ENCODE assay signal across 28 cellular contexts in the genomic region with DNA sequence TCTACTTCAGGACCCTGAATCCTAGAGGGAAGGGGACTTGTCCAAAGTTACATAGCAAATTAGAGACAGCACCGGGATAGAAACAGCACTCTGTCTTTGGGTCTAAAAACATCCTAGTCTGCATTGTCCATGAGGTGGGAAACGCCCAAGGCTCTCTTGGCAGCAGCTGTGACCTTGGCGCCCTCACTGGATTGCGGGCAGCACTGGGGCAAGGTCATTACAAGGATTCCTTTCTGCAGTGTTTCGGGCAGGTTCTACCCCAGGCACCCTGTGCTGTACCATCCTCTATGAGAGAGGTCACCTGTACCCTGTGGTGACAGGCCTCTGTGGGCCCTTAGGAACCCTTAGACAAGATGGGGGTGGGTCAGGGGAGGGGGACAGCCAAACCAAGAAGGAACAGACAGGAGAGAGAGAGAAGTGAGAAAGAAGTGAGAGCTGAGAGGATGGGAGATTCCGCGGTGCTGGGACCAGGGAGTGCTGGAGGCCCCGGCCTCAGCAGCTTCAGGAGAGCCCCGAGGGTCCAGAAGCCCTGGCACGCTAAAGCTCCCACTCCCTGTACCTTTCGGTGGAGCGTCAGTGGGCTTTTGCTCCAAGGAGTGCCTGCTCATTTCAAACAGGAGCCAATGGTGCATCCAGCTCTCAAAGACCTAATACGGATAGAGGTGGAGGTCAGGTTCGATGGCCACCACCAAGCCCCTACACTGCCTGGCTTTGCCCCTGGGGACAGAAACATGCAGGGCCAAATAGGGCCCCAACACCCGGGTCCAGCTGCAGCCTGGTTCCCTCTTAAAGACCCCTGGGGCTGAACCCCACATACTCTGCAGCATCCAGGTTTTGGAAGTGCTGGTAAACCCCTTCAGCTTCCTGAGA. TPM values are rescaled to one million over a fixed set of nuclear protein-coding genes. Genes with fewer than 3 reads are reported as not detected.
DNase-seq lines count a peak whose midpoint lies in the region; ATAC-seq and TF ChIP-seq lines count a peak whose summit lies in the region.
"Had no signal": no experiment of that assay in that cellular context is flagged by ENCODE, and none has a peak within 500 bp of the region (broad histone marks: within the 10 kb centered on the region; RNA-seq: fewer than 3 reads in every experiment).

No MANE protein-coding gene starts in this region.

- ATAC-seq in activated naive CD8-positive, alpha-beta T cell treated with anti-CD3 and anti-CD28 coated beads, Interleukin-2, amount 50 U/mL, for 24 hours = no peak
- ATAC-seq in upper lobe of left lung (ENCODE audit: low FRiP score in 2 of 2) (no peak), GM19463 (IDR thresholded peaks at IDR 0.05; ENCODE audit: unreplicated experiment) (no peak), GM19397 (IDR thresholded peaks at IDR 0.05; ENCODE audit: unreplicated experiment) (no peak), SK-N-SH treated with all-trans-retinoic acid at 6 μM for 48 hours (no peak)
- ATAC-seq: left lung had no signal

- H3K4me1 Mint-ChIP-seq in activated naive CD8-positive, alpha-beta T cell (ENCODE audit: low read depth) = peaks cover 5% of the 10 kb centered on the region
- peaks cover 11% of the 10 kb centered on the region for H3K4me1 Mint-ChIP-seq in activated naive CD8-positive, alpha-beta T cell treated with anti-CD3 and anti-CD28 coated beads, Interleukin-2, amount 50 U/mL, for 24 hours
- H3K4me1 Mint-ChIP-seq in dendritic cell treated with granulocyte-macrophage colony-stimulating factor and Interleukin-4, amounts not matched to agents 40 ng/mL and 50 ng/mL, for 4 days (ENCODE audit: low read depth) = peaks cover 69% of the 10 kb centered on the region

- intact Hi-C loops in dendritic cell treated with granulocyte-macrophage colony-stimulating factor and Interleukin-4, amounts not matched to agents 40 ng/mL and 50 ng/mL, for 4 days (cut with micrococcal nuclease) = no loop called here

- in situ Hi-C loops in GM18951 (cut with MboI; ENCODE audit: low sequenced_read_pairs, unreplicated experiment) = no loop called here

- H3K36me3 Mint-ChIP-seq in activated naive CD8-positive, alpha-beta T cell = no peaks in the 10 kb centered on the region
- peaks cover 49% of the 10 kb centered on the region for H3K36me3 Mint-ChIP-seq in activated naive CD8-positive, alpha-beta T cell treated with anti-CD3 and anti-CD28 coated beads, Interleukin-2, amount 50 U/mL, for 24 hours (ENCODE audit: low read depth)
- H3K36me3 Mint-ChIP-seq in dendritic cell treated with granulocyte-macrophage colony-stimulating factor and Interleukin-4, amounts not matched to agents 40 ng/mL and 50 ng/mL, for 4 days (ENCODE audit: low read depth) = peaks cover 99% of the 10 kb centered on the region

- peaks cover 53 to 91% (median 80%) of the 10 kb centered on the region in 4 donors for H3K36me3 ChIP-seq in upper lobe of left lung
- H3K36me3 ChIP-seq: neural progenitor cell had no signal

- WGBS in upper lobe of left lung, 2 donors = 83 to 87% methylated on average over 15 of the region's 15 CpGs

- no peak for TF ChIP-seq EP300 in upper lobe of left lung (IDR thresholded peaks at IDR 0.05)

- no peaks in the 10 kb centered on the region for H3K9me3 Mint-ChIP-seq in activated naive CD8-positive, alpha-beta T cell (ENCODE audit: low read depth)
- H3K9me3 Mint-ChIP-seq in activated naive CD8-positive, alpha-beta T cell treated with anti-CD3 and anti-CD28 coated beads, Interleukin-2, amount 50 U/mL, for 24 hours = no peaks in the 10 kb centered on the region
- no peaks in the 10 kb centered on the region for H3K9me3 Mint-ChIP-seq in dendritic cell treated with granulocyte-macrophage colony-stimulating factor and Interleukin-4, amounts not matched to agents 40 ng/mL and 50 ng/mL, for 4 days
- H3K9me3 Mint-ChIP-seq: immature natural killer cell, neural progenitor cell had no signal

- H3K4me3 ChIP-seq in upper lobe of left lung = no peak overlapping the region
- H3K4me3 ChIP-seq: adrenal gland, coronary artery, esophagus squamous epithelium, left lung, neural progenitor cell, right lobe of liver, stomach, transverse colon had no signal

- no peaks in the 10 kb centered on the region for H3K27me3 Mint-ChIP-seq in activated naive CD8-positive, alpha-beta T cell
- no peaks in the 10 kb centered on the region for H3K27me3 Mint-ChIP-seq in activated naive CD8-positive, alpha-beta T cell treated with anti-CD3 and anti-CD28 coated beads, Interleukin-2, amount 50 U/mL, for 24 hours
- no peaks in the 10 kb centered on the region for H3K27me3 Mint-ChIP-seq in dendritic cell treated with granulocyte-macrophage colony-stimulating factor and Interleukin-4, amounts not matched to agents 40 ng/mL and 50 ng/mL, for 4 days

- H3K9me3 ChIP-seq in upper lobe of left lung = no peaks in the 10 kb centered on the region
- H3K9me3 ChIP-seq: adrenal gland, esophagus squamous epithelium, left lung, right lobe of liver, stomach, transverse colon had no signal

- H3K4me1 ChIP-seq in upper lobe of left lung = peaks cover 22 to 35% (median 27%) of the 10 kb centered on the region in 4 donors
- H3K4me1 ChIP-seq: neural progenitor cell, right lobe of liver, transverse colon had no signal

- H3K4me3 Mint-ChIP-seq in activated naive CD8-positive, alpha-beta T cell = no peak overlapping the region
- H3K4me3 Mint-ChIP-seq in activated naive CD8-positive, alpha-beta T cell treated with anti-CD3 and anti-CD28 coated beads, Interleukin-2, amount 50 U/mL, for 24 hours = no peak overlapping the region
- H3K4me3 Mint-ChIP-seq in dendritic cell treated with granulocyte-macrophage colony-stimulating factor and Interleukin-4, amounts not matched to agents 40 ng/mL and 50 ng/mL, for 4 days = peak overlapping the region; percentile 9
- H3K4me3 Mint-ChIP-seq: immature natural killer cell, neural progenitor cell had no signal

- H3K27ac Mint-ChIP-seq in activated naive CD8-positive, alpha-beta T cell = peak overlapping the region; percentile 46
- no peak overlapping the region for H3K27ac Mint-ChIP-seq in activated naive CD8-positive, alpha-beta T cell treated with anti-CD3 and anti-CD28 coated beads, Interleukin-2, amount 50 U/mL, for 24 hours
- peak overlapping the region; percentile 99 for H3K27ac Mint-ChIP-seq in dendritic cell treated with granulocyte-macrophage colony-stimulating factor and Interleukin-4, amounts not matched to agents 40 ng/mL and 50 ng/mL, for 4 days
- H3K27ac Mint-ChIP-seq: neural progenitor cell had no signal

- TF ChIP-seq CTCF in upper lobe of left lung (IDR thresholded peaks at IDR 0.05) = no peak

- no peak for DNase-seq in activated naive CD8-positive, alpha-beta T cell treated with anti-CD3 and anti-CD28 coated beads, Interleukin-2, amount 50 U/mL, for 24 hours
- DNase-seq in upper lobe of left lung = no peak
- DNase-seq: activated CD4-positive, alpha-beta T cell treated with anti-CD3 and anti-CD28 coated beads, Interleukin-2, amount 50 U/mL, for 4 hours; activated gamma-delta T cell treated with Interleukin-2 at 50 U/mL for 16 hours; activated T-cell treated with anti-CD3 and anti-CD28 coated beads for 4 hours; AML-193; COR-L47; DMS79; esophagus squamous epithelium; hippocampal formation; immature natural killer cell; midbrain; MM.1S; NCI-H1436; NCI-H446; stomach; transverse colon had no signal

- TF ChIP-seq POLR2A in GM18951 (IDR thresholded peaks at IDR 0.05; ENCODE audit: extremely low read depth, insufficient read depth, insufficient read length) = peak; percentile 49
- TF ChIP-seq POLR2A in upper lobe of left lung (IDR thresholded peaks at IDR 0.05) = no peak

- peak overlapping the region in 3 of 4 donors; percentile 18 to 64 (median 26) for H3K27ac ChIP-seq in upper lobe of left lung
- H3K27ac ChIP-seq: coronary artery, neural progenitor cell, right lobe of liver, stomach, transverse colon had no signal

- no peaks in the 10 kb centered on the region for H3K27me3 ChIP-seq in upper lobe of left lung
- H3K27me3 ChIP-seq: adrenal gland, esophagus squamous epithelium, left lung, neural progenitor cell, right lobe of liver, stomach, transverse colon had no signal

TF ChIP-seq in SK-N-SH treated with all-trans-retinoic acid at 6 μM for 48 hours, 23 proteins besides CTCF, POLR2A, EP300 and RAD21:
- TF ChIP-seq ARNTL (CRISPR knock-in tag; IDR thresholded peaks at IDR 0.05; ENCODE audit: borderline replicate concordance, low read depth) (no peak), PPARA (CRISPR knock-in tag; IDR thresholded peaks at IDR 0.05; ENCODE audit: borderline replicate concordance) (no peak), SNAI2 (CRISPR knock-in tag; IDR thresholded peaks at IDR 0.05) (no peak), RARB (CRISPR knock-in tag; IDR thresholded peaks at IDR 0.05) (no peak)
- TF ChIP-seq, protein P1, sequence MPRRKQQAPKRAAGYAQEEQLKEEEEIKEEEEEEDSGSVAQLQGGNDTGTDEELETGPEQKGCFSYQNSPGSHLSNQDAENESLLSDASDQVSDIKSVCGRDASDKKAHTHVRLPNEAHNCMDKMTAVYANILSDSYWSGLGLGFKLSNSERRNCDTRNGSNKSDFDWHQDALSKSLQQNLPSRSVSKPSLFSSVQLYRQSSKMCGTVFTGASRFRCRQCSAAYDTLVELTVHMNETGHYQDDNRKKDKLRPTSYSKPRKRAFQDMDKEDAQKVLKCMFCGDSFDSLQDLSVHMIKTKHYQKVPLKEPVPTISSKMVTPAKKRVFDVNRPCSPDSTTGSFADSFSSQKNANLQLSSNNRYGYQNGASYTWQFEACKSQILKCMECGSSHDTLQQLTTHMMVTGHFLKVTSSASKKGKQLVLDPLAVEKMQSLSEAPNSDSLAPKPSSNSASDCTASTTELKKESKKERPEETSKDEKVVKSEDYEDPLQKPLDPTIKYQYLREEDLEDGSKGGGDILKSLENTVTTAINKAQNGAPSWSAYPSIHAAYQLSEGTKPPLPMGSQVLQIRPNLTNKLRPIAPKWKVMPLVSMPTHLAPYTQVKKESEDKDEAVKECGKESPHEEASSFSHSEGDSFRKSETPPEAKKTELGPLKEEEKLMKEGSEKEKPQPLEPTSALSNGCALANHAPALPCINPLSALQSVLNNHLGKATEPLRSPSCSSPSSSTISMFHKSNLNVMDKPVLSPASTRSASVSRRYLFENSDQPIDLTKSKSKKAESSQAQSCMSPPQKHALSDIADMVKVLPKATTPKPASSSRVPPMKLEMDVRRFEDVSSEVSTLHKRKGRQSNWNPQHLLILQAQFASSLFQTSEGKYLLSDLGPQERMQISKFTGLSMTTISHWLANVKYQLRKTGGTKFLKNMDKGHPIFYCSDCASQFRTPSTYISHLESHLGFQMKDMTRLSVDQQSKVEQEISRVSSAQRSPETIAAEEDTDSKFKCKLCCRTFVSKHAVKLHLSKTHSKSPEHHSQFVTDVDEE (CRISPR knock-in tag; IDR thresholded peaks at IDR 0.05) = no peak

RNA-seq across cellular contexts. Expression of a gene that starts 8.4 kb away (rescaled TPM):
- total RNA-seq in upper lobe of left lung = 1,000 to 10,000 TPM in 5 of 6 donors, 100 to 1,000 TPM in 1; 957 to 4,783 (median 3,180) TPM

RNA-seq across cellular contexts. Expression of a gene that starts 45.2 kb away (rescaled TPM):
- total RNA-seq in upper lobe of left lung = 1,000 to 10,000 TPM in 5 of 6 donors, 100 to 1,000 TPM in 1; 806 to 1,982 (median 1,727) TPM

RNA-seq across cellular contexts. Expression of a gene that starts 46.9 kb away (rescaled TPM):
- total RNA-seq in upper lobe of left lung = 10 to 100 TPM; 21.7 to 71.2 (median 30.4) TPM
